1 cellular context compared by ENCODE assay signal in genomic region chr16:54040480-54040879, GRCh38.
TF ChIP-seq lines count a peak whose summit lies in the region.

No MANE protein-coding gene starts in this region.

TF ChIP-seq in HepG2, 621 proteins besides CTCF, POLR2A, EP300 and RAD21 (continued from another document and continues in another):
- TF ChIP-seq, protein P1, sequence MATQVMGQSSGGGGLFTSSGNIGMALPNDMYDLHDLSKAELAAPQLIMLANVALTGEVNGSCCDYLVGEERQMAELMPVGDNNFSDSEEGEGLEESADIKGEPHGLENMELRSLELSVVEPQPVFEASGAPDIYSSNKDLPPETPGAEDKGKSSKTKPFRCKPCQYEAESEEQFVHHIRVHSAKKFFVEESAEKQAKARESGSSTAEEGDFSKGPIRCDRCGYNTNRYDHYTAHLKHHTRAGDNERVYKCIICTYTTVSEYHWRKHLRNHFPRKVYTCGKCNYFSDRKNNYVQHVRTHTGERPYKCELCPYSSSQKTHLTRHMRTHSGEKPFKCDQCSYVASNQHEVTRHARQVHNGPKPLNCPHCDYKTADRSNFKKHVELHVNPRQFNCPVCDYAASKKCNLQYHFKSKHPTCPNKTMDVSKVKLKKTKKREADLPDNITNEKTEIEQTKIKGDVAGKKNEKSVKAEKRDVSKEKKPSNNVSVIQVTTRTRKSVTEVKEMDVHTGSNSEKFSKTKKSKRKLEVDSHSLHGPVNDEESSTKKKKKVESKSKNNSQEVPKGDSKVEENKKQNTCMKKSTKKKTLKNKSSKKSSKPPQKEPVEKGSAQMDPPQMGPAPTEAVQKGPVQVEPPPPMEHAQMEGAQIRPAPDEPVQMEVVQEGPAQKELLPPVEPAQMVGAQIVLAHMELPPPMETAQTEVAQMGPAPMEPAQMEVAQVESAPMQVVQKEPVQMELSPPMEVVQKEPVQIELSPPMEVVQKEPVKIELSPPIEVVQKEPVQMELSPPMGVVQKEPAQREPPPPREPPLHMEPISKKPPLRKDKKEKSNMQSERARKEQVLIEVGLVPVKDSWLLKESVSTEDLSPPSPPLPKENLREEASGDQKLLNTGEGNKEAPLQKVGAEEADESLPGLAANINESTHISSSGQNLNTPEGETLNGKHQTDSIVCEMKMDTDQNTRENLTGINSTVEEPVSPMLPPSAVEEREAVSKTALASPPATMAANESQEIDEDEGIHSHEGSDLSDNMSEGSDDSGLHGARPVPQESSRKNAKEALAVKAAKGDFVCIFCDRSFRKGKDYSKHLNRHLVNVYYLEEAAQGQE (IDR thresholded peaks at IDR 0.05; ENCODE audit: borderline replicate concordance in 1 of 2, low read depth in 1 of 2, low read length in 2 of 2): no peak
- TF ChIP-seq NR2F6 (IDR thresholded peaks at IDR 0.05) (no peak), NR2F6 (CRISPR knock-in tag; IDR thresholded peaks at IDR 0.05) (peak; percentile 55; the same call in 1 of the 2 replicates), FOSL1 (CRISPR knock-in tag; IDR thresholded peaks at IDR 0.05; ENCODE audit: borderline replicate concordance) (no peak), EZH2 (conservative IDR thresholded peaks at IDR 0.05; ENCODE audit: low read depth, low read length) (no peak), ZNF891 (CRISPR knock-in tag; IDR thresholded peaks at IDR 0.05) (no peak), ZNF317 (CRISPR knock-in tag; IDR thresholded peaks at IDR 0.05) (no peak), SRSF9 (IDR thresholded peaks at IDR 0.05; ENCODE audit: borderline replicate concordance, insufficient read depth, low read depth, low read length, poor library complexity, severe bottlenecking) (no peak), NBN (conservative IDR thresholded peaks at IDR 0.05) (no peak), ZNF629 (CRISPR knock-in tag; conservative IDR thresholded peaks at IDR 0.05) (peak; percentile 80), ZFP91 (CRISPR knock-in tag; IDR thresholded peaks at IDR 0.05; ENCODE audit: borderline replicate concordance) (no peak), ZNF703 (CRISPR knock-in tag; IDR thresholded peaks at IDR 0.05; ENCODE audit: borderline replicate concordance) (no peak), TCF7 (IDR thresholded peaks at IDR 0.05; ENCODE audit: low read depth) (no peak), RBFOX2 (IDR thresholded peaks at IDR 0.05; ENCODE audit: low read depth, low read length) (no peak), SALL1 (CRISPR knock-in tag; IDR thresholded peaks at IDR 0.05) (peak; percentile 43; the same call in 1 of the 2 replicates), CC2D1A (CRISPR knock-in tag; IDR thresholded peaks at IDR 0.05) (no peak), ATF7 (IDR thresholded peaks at IDR 0.05) (no peak), ATF7 (CRISPR knock-in tag; IDR thresholded peaks at IDR 0.05) (no peak), NR0B2 (CRISPR knock-in tag; IDR thresholded peaks at IDR 0.05) (no peak), SMARCE1 (IDR thresholded peaks at IDR 0.05; ENCODE audit: borderline replicate concordance) (no peak), CHCHD3 (CRISPR knock-in tag; IDR thresholded peaks at IDR 0.05) (no peak), ZNF772 (CRISPR knock-in tag; IDR thresholded peaks at IDR 0.05) (0 out of 2 replicates have a peak, but pooled peaks have one; percentile 54), MTF2 (CRISPR knock-in tag; IDR thresholded peaks at IDR 0.05; ENCODE audit: borderline replicate concordance) (no peak), MYC (CRISPR knock-in tag; IDR thresholded peaks at IDR 0.05; ENCODE audit: borderline replicate concordance) (no peak), SATB2 (CRISPR knock-in tag; IDR thresholded peaks at IDR 0.05) (no peak), HIC2 (CRISPR knock-in tag; IDR thresholded peaks at IDR 0.05; ENCODE audit: low read depth) (no peak), ZFP36L1 (CRISPR knock-in tag; IDR thresholded peaks at IDR 0.05) (no peak), ZNF350 (CRISPR knock-in tag; IDR thresholded peaks at IDR 0.05; ENCODE audit: borderline replicate concordance, low read depth) (no peak), ZNF138 (CRISPR knock-in tag; IDR thresholded peaks at IDR 0.05; ENCODE audit: low read depth) (no peak), NAIF1 (CRISPR knock-in tag; IDR thresholded peaks at IDR 0.05; ENCODE audit: borderline replicate concordance) (no peak), CSRNP1 (CRISPR knock-in tag; IDR thresholded peaks at IDR 0.05) (no peak), NRL (CRISPR knock-in tag; IDR thresholded peaks at IDR 0.05; ENCODE audit: borderline replicate concordance) (no peak), DPF2 (CRISPR knock-in tag; IDR thresholded peaks at IDR 0.05; ENCODE audit: borderline replicate concordance, low read depth) (no peak; the same call in 1 of the 2 replicates), FIP1L1 (IDR thresholded peaks at IDR 0.05; ENCODE audit: borderline replicate concordance, insufficient read depth, low read depth, low read length) (no peak), KDM2A (CRISPR knock-in tag; IDR thresholded peaks at IDR 0.05; ENCODE audit: borderline replicate concordance, low read depth) (no peak), ZFX (CRISPR knock-in tag; IDR thresholded peaks at IDR 0.05; ENCODE audit: low read depth) (0 out of 2 replicates have a peak, but pooled peaks have one; percentile 14), ZNF251 (CRISPR knock-in tag; IDR thresholded peaks at IDR 0.05) (no peak), ZNF589 (CRISPR knock-in tag; conservative IDR thresholded peaks at IDR 0.05) (no peak), ATM (IDR thresholded peaks at IDR 0.05; ENCODE audit: borderline replicate concordance) (no peak), ZBTB38 (CRISPR knock-in tag; IDR thresholded peaks at IDR 0.05) (no peak), NPAS2 (CRISPR knock-in tag; IDR thresholded peaks at IDR 0.05; ENCODE audit: borderline replicate concordance) (no peak), ZNF234 (CRISPR knock-in tag; conservative IDR thresholded peaks at IDR 0.05) (no peak; the same call in 1 of the 2 replicates), SAP130 (CRISPR knock-in tag; IDR thresholded peaks at IDR 0.05; ENCODE audit: low read depth) (peak; percentile 74), IKZF1 (IDR thresholded peaks at IDR 0.05) (no peak)
- TF ChIP-seq, protein P2, sequence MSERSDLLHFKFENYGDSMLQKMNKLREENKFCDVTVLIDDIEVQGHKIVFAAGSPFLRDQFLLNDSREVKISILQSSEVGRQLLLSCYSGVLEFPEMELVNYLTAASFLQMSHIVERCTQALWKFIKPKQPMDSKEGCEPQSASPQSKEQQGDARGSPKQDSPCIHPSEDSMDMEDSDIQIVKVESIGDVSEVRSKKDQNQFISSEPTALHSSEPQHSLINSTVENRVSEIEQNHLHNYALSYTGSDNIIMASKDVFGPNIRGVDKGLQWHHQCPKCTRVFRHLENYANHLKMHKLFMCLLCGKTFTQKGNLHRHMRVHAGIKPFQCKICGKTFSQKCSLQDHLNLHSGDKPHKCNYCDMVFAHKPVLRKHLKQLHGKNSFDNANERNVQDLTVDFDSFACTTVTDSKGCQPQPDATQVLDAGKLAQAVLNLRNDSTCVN (CRISPR knock-in tag; IDR thresholded peaks at IDR 0.05; ENCODE audit: borderline replicate concordance): no peak
- TF ChIP-seq, protein P3, sequence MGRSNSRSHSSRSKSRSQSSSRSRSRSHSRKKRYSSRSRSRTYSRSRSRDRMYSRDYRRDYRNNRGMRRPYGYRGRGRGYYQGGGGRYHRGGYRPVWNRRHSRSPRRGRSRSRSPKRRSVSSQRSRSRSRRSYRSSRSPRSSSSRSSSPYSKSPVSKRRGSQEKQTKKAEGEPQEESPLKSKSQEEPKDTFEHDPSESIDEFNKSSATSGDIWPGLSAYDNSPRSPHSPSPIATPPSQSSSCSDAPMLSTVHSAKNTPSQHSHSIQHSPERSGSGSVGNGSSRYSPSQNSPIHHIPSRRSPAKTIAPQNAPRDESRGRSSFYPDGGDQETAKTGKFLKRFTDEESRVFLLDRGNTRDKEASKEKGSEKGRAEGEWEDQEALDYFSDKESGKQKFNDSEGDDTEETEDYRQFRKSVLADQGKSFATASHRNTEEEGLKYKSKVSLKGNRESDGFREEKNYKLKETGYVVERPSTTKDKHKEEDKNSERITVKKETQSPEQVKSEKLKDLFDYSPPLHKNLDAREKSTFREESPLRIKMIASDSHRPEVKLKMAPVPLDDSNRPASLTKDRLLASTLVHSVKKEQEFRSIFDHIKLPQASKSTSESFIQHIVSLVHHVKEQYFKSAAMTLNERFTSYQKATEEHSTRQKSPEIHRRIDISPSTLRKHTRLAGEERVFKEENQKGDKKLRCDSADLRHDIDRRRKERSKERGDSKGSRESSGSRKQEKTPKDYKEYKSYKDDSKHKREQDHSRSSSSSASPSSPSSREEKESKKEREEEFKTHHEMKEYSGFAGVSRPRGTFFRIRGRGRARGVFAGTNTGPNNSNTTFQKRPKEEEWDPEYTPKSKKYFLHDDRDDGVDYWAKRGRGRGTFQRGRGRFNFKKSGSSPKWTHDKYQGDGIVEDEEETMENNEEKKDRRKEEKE (IDR thresholded peaks at IDR 0.05): no peak
- TF ChIP-seq, protein P4, sequence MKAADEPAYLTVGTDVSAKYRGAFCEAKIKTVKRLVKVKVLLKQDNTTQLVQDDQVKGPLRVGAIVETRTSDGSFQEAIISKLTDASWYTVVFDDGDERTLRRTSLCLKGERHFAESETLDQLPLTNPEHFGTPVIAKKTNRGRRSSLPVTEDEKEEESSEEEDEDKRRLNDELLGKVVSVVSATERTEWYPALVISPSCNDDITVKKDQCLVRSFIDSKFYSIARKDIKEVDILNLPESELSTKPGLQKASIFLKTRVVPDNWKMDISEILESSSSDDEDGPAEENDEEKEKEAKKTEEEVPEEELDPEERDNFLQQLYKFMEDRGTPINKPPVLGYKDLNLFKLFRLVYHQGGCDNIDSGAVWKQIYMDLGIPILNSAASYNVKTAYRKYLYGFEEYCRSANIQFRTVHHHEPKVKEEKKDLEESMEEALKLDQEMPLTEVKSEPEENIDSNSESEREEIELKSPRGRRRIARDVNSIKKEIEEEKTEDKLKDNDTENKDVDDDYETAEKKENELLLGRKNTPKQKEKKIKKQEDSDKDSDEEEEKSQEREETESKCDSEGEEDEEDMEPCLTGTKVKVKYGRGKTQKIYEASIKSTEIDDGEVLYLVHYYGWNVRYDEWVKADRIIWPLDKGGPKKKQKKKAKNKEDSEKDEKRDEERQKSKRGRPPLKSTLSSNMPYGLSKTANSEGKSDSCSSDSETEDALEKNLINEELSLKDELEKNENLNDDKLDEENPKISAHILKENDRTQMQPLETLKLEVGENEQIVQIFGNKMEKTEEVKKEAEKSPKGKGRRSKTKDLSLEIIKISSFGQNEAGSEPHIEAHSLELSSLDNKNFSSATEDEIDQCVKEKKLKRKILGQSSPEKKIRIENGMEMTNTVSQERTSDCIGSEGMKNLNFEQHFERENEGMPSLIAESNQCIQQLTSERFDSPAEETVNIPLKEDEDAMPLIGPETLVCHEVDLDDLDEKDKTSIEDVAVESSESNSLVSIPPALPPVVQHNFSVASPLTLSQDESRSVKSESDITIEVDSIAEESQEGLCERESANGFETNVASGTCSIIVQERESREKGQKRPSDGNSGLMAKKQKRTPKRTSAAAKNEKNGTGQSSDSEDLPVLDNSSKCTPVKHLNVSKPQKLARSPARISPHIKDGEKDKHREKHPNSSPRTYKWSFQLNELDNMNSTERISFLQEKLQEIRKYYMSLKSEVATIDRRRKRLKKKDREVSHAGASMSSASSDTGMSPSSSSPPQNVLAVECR (CRISPR knock-in tag; IDR thresholded peaks at IDR 0.05; ENCODE audit: borderline replicate concordance): no peak; the same call in 1 of the 2 replicates
- TF ChIP-seq, protein P5, sequence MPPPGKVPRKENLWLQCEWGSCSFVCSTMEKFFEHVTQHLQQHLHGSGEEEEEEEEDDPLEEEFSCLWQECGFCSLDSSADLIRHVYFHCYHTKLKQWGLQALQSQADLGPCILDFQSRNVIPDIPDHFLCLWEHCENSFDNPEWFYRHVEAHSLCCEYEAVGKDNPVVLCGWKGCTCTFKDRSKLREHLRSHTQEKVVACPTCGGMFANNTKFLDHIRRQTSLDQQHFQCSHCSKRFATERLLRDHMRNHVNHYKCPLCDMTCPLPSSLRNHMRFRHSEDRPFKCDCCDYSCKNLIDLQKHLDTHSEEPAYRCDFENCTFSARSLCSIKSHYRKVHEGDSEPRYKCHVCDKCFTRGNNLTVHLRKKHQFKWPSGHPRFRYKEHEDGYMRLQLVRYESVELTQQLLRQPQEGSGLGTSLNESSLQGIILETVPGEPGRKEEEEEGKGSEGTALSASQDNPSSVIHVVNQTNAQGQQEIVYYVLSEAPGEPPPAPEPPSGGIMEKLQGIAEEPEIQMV (CRISPR knock-in tag; IDR thresholded peaks at IDR 0.05; ENCODE audit: low read depth): no peak
